In the genomic region with DNA sequence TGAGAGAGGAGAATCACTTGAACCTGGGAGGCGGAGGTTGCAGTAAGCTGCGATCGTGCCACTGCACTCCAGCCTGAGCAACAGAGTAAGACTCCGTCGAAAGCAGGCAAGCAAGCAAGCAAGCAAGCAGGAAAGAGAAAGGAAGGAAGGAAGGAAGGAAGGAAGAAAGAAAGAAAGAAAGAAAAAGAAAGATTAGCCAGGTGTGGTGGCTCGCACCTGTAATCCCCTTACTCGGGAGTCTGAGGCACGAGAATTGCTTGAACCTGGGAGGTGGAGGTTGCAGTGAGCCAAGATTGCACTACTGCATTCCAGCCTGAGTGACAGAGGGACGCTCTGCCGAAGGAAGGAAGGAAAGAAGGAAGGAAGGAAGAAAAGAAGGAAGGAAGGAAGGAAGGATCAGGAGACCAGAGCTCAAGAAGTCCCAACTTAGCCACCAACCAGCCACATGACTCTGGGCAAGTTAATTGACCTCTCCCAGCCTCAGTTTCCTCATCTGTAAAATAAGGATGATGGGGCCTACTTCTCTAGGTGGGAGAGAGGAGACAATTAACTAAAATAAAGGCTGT, we compare ENCODE assay signal across 18 cellular contexts. TPM values are rescaled to one million over a fixed set of nuclear protein-coding genes. Genes with fewer than 3 reads are reported as not detected.
"Had no signal": no experiment of that assay in that cellular context is flagged by ENCODE, and none has a peak within 500 bp of the region (broad histone marks: within the 10 kb centered on the region; RNA-seq: fewer than 3 reads in every experiment).

No MANE protein-coding gene starts in this region.

- H3K27ac ChIP-seq: body of pancreas, colonic mucosa, gastrocnemius medialis, heart left ventricle, neutrophil, upper lobe of right lung, VCaP had no signal

- DNase-seq: activated CD4-positive, alpha-beta T cell treated with anti-CD3 and anti-CD28 coated beads for 1 hour; activated CD4-positive, alpha-beta T cell treated with anti-CD3 and anti-CD28 coated beads, Interleukin-2, amount 50 U/mL, for 4 hours; activated naive CD4-positive, alpha-beta T cell; activated naive CD8-positive, alpha-beta T cell treated with anti-CD3 and anti-CD28 coated beads for 36 hours; amygdala; body of pancreas; central memory CD4-positive, alpha-beta T cell; colonic mucosa; gastrocnemius medialis; heart left ventricle; left ventricle myocardium superior; mesendoderm; natural killer cell; stimulated activated naive CD4-positive, alpha-beta T cell; upper lobe of right lung had no signal

- H3K9me3 Mint-ChIP-seq: activated naive CD8-positive, alpha-beta T cell treated with anti-CD3 and anti-CD28 coated beads for 36 hours; natural killer cell; T-helper 1 cell treated with Interleukin-12 subunit alpha and Interleukin-12 subunit beta and Interleukin-4 antibody, amounts not matched to agents 30 μg/mL and 1 μg/mL, for 36 hours had no signal

- H3K36me3 Mint-ChIP-seq: activated naive CD8-positive, alpha-beta T cell treated with anti-CD3 and anti-CD28 coated beads for 36 hours; natural killer cell had no signal

- H3K4me3 Mint-ChIP-seq: activated naive CD8-positive, alpha-beta T cell treated with anti-CD3 and anti-CD28 coated beads for 36 hours; natural killer cell; T-helper 1 cell treated with Interleukin-12 subunit alpha and Interleukin-12 subunit beta and Interleukin-4 antibody, amounts not matched to agents 30 μg/mL and 1 μg/mL, for 36 hours had no signal

- H3K4me3 ChIP-seq: body of pancreas, colonic mucosa, gastrocnemius medialis, heart left ventricle, upper lobe of right lung had no signal

- H3K36me3 ChIP-seq: colonic mucosa, gastrocnemius medialis, heart left ventricle, neutrophil, upper lobe of right lung had no signal

- H3K27me3 ChIP-seq: body of pancreas, colonic mucosa had no signal

- H3K27ac Mint-ChIP-seq: activated naive CD8-positive, alpha-beta T cell treated with anti-CD3 and anti-CD28 coated beads for 36 hours; natural killer cell; T-helper 1 cell treated with Interleukin-12 subunit alpha and Interleukin-12 subunit beta and Interleukin-4 antibody, amounts not matched to agents 30 μg/mL and 1 μg/mL, for 36 hours had no signal

- H3K9me3 ChIP-seq: body of pancreas, colonic mucosa, gastrocnemius medialis, heart left ventricle, neutrophil, upper lobe of right lung had no signal

RNA-seq across cellular contexts. Expression of a gene that starts 6.5 kb away (rescaled TPM):
- total RNA-seq: activated naive CD8-positive, alpha-beta T cell treated with anti-CD3 and anti-CD28 coated beads for 36 hours; gastrocnemius medialis; natural killer cell; upper lobe of right lung had no signal

RNA-seq across cellular contexts. Expression of a gene that starts 59.3 kb away (rescaled TPM):
- total RNA-seq: activated naive CD8-positive, alpha-beta T cell treated with anti-CD3 and anti-CD28 coated beads for 36 hours; gastrocnemius medialis; natural killer cell had no signal
